ENCODE assay signal across 8 cellular contexts in genomic region chr2:95402004-95402369, GRCh38. TPM values are rescaled to one million over a fixed set of nuclear protein-coding genes. Genes with fewer than 3 reads are reported as not detected.
A peak's percentile ranks its signal among the peaks of the same experiment; 100 is the strongest.
DNase-seq lines count a peak whose midpoint lies in the region; ATAC-seq and TF ChIP-seq lines count a peak whose summit lies in the region.
"Not testable (repeated sequence)": the region's sequence is repeated elsewhere in the genome, so short reads cannot be mapped to it uniquely, and the experiment has no call there.

No MANE protein-coding gene starts in this region.

- peak overlapping the region; percentile 94 for H3K4me3 ChIP-seq in NT2/D1 (ENCODE audit: insufficient read length, low read depth)
- H3K4me3 ChIP-seq in fibroblast of lung (replicated peaks in 1 of 4; ENCODE audit: control extremely low read depth in 1 of 4, insufficient read depth in 1 of 4, low read depth in 3 of 4, low read length in 4 of 4): peak overlapping the region; percentile 71 to 96 (median 90)
- peak overlapping the region; percentile 46 for H3K4me3 ChIP-seq in mesendoderm (ENCODE audit: low read length)

- H3K4me2 ChIP-seq in fibroblast of lung (ENCODE audit: extremely low read depth, insufficient read depth, low read length) (peak overlapping the region; percentile 92), mesendoderm (ENCODE audit: low read length) (peak overlapping the region; percentile 59)

- peak overlapping the region; percentile 99 for H3K4me3 Mint-ChIP-seq in Calu3 (ENCODE audit: low read depth, unreplicated experiment)
- peak overlapping the region; percentile 99 for H3K4me3 Mint-ChIP-seq in stimulated activated memory B cell treated with anti-CD40 and anti-IgM and Interleukin-4, amounts not matched to agents 10 μg/mL and 1 μg/mL and 100 μg/mL, for 72 hours

- not testable (repeated sequence) for H4K8ac ChIP-seq in mesendoderm (ENCODE audit: low read depth, low read length)

- H3K4me1 Mint-ChIP-seq in Calu3 (ENCODE audit: low read depth, unreplicated experiment): peaks cover 19% of the 10 kb centered on the region
- H3K4me1 Mint-ChIP-seq in stimulated activated memory B cell treated with anti-CD40 and anti-IgM and Interleukin-4, amounts not matched to agents 10 μg/mL and 1 μg/mL and 100 μg/mL, for 72 hours: peaks cover 26% of the 10 kb centered on the region

- not testable (repeated sequence) for H4K20me1 ChIP-seq in fibroblast of lung (ENCODE audit: control insufficient read depth, extremely low read depth, insufficient read depth, low read length)

- TF ChIP-seq CTCF in Calu3 (IDR thresholded peaks at IDR 0.05; ENCODE audit: unreplicated experiment); fibroblast of lung (conservative IDR thresholded peaks at IDR 0.05 in 1 of 2, IDR thresholded peaks at IDR 0.05 in 1 of 2; ENCODE audit: low read depth in 1 of 2, low read length in 2 of 2): not testable (repeated sequence)

- not testable (repeated sequence) for H3K79me1 ChIP-seq in mesendoderm (ENCODE audit: low read length)

- intact Hi-C loops in Calu3 (cut with micrococcal nuclease; ENCODE audit: unreplicated experiment): not testable (repeated sequence)

- H2AK5ac ChIP-seq in mesendoderm (ENCODE audit: low read length): not testable (repeated sequence)

- H3K36me3 Mint-ChIP-seq in Calu3 (ENCODE audit: insufficient read depth, unreplicated experiment): peaks cover 22% of the 10 kb centered on the region
- H3K36me3 Mint-ChIP-seq in activated naive CD4-positive, alpha-beta T cell treated with anti-CD3 and anti-CD28 coated beads, Interleukin-2, amount 50 U/mL, for 72 hours: peaks cover 0 to 17% of the 10 kb centered on the region in 2 donors
- H3K36me3 Mint-ChIP-seq in stimulated activated memory B cell treated with anti-CD40 and anti-IgM and Interleukin-4, amounts not matched to agents 10 μg/mL and 1 μg/mL and 100 μg/mL, for 72 hours: not testable (repeated sequence)

- not testable (repeated sequence) for H2BK15ac ChIP-seq in mesendoderm (replicated peaks; ENCODE audit: low read depth)

- H3K36me3 ChIP-seq in NT2/D1 (ENCODE audit: insufficient read depth, insufficient read length, low read length); fibroblast of lung (ENCODE audit: control insufficient read depth, insufficient read depth, low read length); mesendoderm (ENCODE audit: control insufficient read depth, insufficient read depth, low read length): not testable (repeated sequence)

- DNase-seq in Calu3: peak; percentile 39
- not testable (repeated sequence) for DNase-seq in NT2/D1 (ENCODE audit: low read depth, low spot score); activated naive CD4-positive, alpha-beta T cell treated with anti-CD3 and anti-CD28 coated beads, Interleukin-2, amount 50 U/mL, for 72 hours (ENCODE audit: low spot score in 2 of 2); fibroblast of lung (ENCODE audit: low read depth in 2 of 2); mesendoderm

- not testable (repeated sequence) for H3K4me1 ChIP-seq in NT2/D1 (ENCODE audit: insufficient read depth, insufficient read length); fibroblast of lung (ENCODE audit: control insufficient read depth, extremely low read depth, insufficient read depth, low read length); mesendoderm (ENCODE audit: control insufficient read depth, low read depth, low read length)

- H2BK5ac ChIP-seq in mesendoderm (ENCODE audit: low read length): not testable (repeated sequence)

- not testable (repeated sequence) for H3K27me3 Mint-ChIP-seq in Calu3 (ENCODE audit: unreplicated experiment); stimulated activated memory B cell treated with anti-CD40 and anti-IgM and Interleukin-4, amounts not matched to agents 10 μg/mL and 1 μg/mL and 100 μg/mL, for 72 hours

- H3K9ac ChIP-seq in NT2/D1 (ENCODE audit: insufficient read length, low read depth) (peak overlapping the region; percentile 91), fibroblast of lung (ENCODE audit: insufficient read depth, low read length) (peak overlapping the region; percentile 78), mesendoderm (ENCODE audit: low read length) (peak overlapping the region; percentile 67)

- H3K27ac ChIP-seq in fibroblast of lung (ENCODE audit: insufficient read depth, low read length): peak overlapping the region; percentile 85
- not testable (repeated sequence) for H3K27ac ChIP-seq in mesendoderm (ENCODE audit: low read depth, low read length)

- CTCF ChIA-PET in Calu3 (lab: Charles Lee): interaction anchor here (1.1 to 1.8 kb wide), 3 partner anchors 13 to 124 kb away, joined by 3 to 5 read pairs (median 5); no protein-coding TSS in a partner anchor

- H3K27me3 ChIP-seq in NT2/D1 (ENCODE audit: insufficient read depth, insufficient read length); fibroblast of lung (ENCODE audit: control insufficient read depth, insufficient read depth, low read length); mesendoderm (ENCODE audit: insufficient read depth, low read length, poor library complexity): not testable (repeated sequence)

- H3K56ac ChIP-seq in mesendoderm (ENCODE audit: low read length): peak overlapping the region; percentile 81

- peak overlapping the region; percentile 97 for H3K27ac Mint-ChIP-seq in Calu3 (ENCODE audit: unreplicated experiment)
- peak overlapping the region; percentile 96 for H3K27ac Mint-ChIP-seq in activated naive CD4-positive, alpha-beta T cell treated with anti-CD3 and anti-CD28 coated beads, Interleukin-2, amount 50 U/mL, for 72 hours
- H3K27ac Mint-ChIP-seq in stimulated activated memory B cell treated with anti-CD40 and anti-IgM and Interleukin-4, amounts not matched to agents 10 μg/mL and 1 μg/mL and 100 μg/mL, for 72 hours: peak overlapping the region; percentile 99

- not testable (repeated sequence) for H4K5ac ChIP-seq in mesendoderm (ENCODE audit: low read length)

- ATAC-seq in GM21390 (IDR thresholded peaks at IDR 0.05; ENCODE audit: unreplicated experiment) (peak; percentile 17), HG03103 (IDR thresholded peaks at IDR 0.05; ENCODE audit: low read depth, unreplicated experiment) (peak; percentile 11)
- ATAC-seq in activated naive CD4-positive, alpha-beta T cell treated with anti-CD3 and anti-CD28 coated beads, Interleukin-2, amount 50 U/mL, for 72 hours: peak; percentile 30 to 34
- ATAC-seq in stimulated activated memory B cell treated with anti-CD40 and anti-IgM and Interleukin-4, amounts not matched to agents 10 μg/mL and 1 μg/mL and 100 μg/mL, for 72 hours: peak; percentile 8

- H3K9me3 ChIP-seq in NT2/D1 (ENCODE audit: insufficient read depth, low read length); fibroblast of lung (ENCODE audit: control insufficient read depth, insufficient read depth, low read depth, low read length): not testable (repeated sequence)

- not testable (repeated sequence) for H3K18ac ChIP-seq in mesendoderm (ENCODE audit: low read length)

- not testable (repeated sequence) for H3K9me3 Mint-ChIP-seq in Calu3 (ENCODE audit: low read depth, unreplicated experiment); activated naive CD4-positive, alpha-beta T cell treated with anti-CD3 and anti-CD28 coated beads, Interleukin-2, amount 50 U/mL, for 72 hours; stimulated activated memory B cell treated with anti-CD40 and anti-IgM and Interleukin-4, amounts not matched to agents 10 μg/mL and 1 μg/mL and 100 μg/mL, for 72 hours

- not testable (repeated sequence) for H3K23ac ChIP-seq in mesendoderm (ENCODE audit: low read length)

- H3K79me2 ChIP-seq in fibroblast of lung (ENCODE audit: control insufficient read depth, insufficient read depth, low read length): peaks cover 11% of the 10 kb centered on the region
- H3K79me2 ChIP-seq in mesendoderm (ENCODE audit: control insufficient read depth, insufficient read depth, low read length): not testable (repeated sequence)

- BruUV-seq in Calu3 (replicated peaks; lab: Mats Ljungman, UMichigan): TSS peak; percentile 62

- WGBS in mesendoderm (ENCODE audit: extremely low coverage, insufficient coverage, low lambda C conversion rate): no CpG with 5 or more reads among the region's 10 CpGs

- H2AFZ ChIP-seq in fibroblast of lung (ENCODE audit: low read length): peak overlapping the region; percentile 96

- H3K4ac ChIP-seq in mesendoderm (ENCODE audit: low read depth, low read length): not testable (repeated sequence)

- not testable (repeated sequence) for H2BK120ac ChIP-seq in mesendoderm (ENCODE audit: low read depth, low read length)

RNA-seq across cellular contexts. Expression of gene FAHD2A, which starts 0.5 kb away (rescaled TPM):
- total RNA-seq in Calu3 (2022) (26.8 and 29.1 TPM in 2 replicates), fibroblast of lung (25.9 and 32.5 TPM in 2 replicates)
- 10 to 100 TPM; 31.0 to 39.8 TPM for total RNA-seq in activated naive CD4-positive, alpha-beta T cell treated with anti-CD3 and anti-CD28 coated beads, Interleukin-2, amount 50 U/mL, for 72 hours
- polyA plus RNA-seq in fibroblast of lung: 22.1 and 25.7 TPM in 2 replicates
- 21.2 and 28.7 TPM in 2 replicates for polyA plus RNA-seq in fibroblast of lung (2012)
- 25.2 and 37.9 TPM in 2 replicates for polyA minus RNA-seq in fibroblast of lung (ENCODE audit: low replicate concordance)
- polyA plus RNA-seq in mesendoderm (2013, experiment 1 of 2): 15.4 TPM
- polyA plus RNA-seq in mesendoderm (2013, experiment 2 of 2): 15.0 TPM
